In the genomic region with DNA sequence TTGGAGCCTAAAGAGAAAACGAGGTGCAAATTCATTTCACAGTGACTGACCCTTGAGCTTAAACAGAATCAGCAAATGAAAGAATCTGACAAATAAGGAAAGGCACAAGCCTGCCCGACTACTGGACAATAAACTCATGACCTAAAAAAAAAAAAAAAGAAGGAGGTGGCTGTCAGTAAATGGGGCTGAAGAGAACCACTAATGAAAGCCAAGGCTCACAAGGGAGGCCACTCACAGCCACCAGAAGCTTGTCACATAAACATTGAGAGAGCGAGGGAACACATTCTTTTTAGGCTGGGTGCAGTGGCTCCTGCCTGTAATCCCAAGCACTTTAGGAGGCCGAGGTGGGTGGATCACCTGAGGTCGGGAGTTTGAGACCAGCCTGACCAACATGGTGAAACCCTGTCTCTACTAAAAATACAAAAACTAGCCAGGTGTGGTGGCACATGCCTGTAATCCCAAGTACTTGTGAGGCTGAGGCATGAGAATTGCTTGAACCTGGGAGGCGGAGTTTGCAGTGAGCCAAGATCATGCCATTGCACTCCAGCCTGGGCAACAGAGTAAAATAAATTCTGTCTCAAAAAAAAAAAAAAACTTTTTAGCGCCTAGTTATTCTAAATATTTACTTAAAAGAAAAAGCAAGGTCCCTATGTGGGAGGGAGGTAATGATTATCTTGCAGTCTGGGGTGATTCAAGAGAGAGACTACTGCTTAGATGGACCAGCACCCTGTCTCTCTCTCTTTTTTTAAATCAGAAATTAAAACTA, we compare ENCODE assay signal across 15 cellular contexts. TPM values are rescaled to one million over a fixed set of nuclear protein-coding genes. Genes with fewer than 3 reads are reported as not detected.
A peak's percentile ranks its signal among the peaks of the same experiment; 100 is the strongest.
DNase-seq lines count a peak whose midpoint lies in the region; ATAC-seq, FAIRE-seq and TF ChIP-seq lines count a peak whose summit lies in the region.
"Not testable (repeated sequence)": the region's sequence is repeated elsewhere in the genome, so short reads cannot be mapped to it uniquely, and the experiment has no call there.
"Had no signal": no experiment of that assay in that cellular context is flagged by ENCODE, and none has a peak within 500 bp of the region (broad histone marks: within the 10 kb centered on the region; RNA-seq: fewer than 3 reads in every experiment).

No MANE protein-coding gene starts in this region.

- H3K27me3 ChIP-seq in body of pancreas; liver (ENCODE audit: control insufficient read depth in 4 of 4, insufficient read depth in 4 of 4, low read length in 3 of 4); pancreas; thyroid gland: not testable (repeated sequence)

- DNase-seq in body of pancreas (peak in 2 of 4 donors; percentile 34 to 40), left lobe of liver (ENCODE audit: low spot score) (peak; percentile 70), pancreas (peak in 1 of 6 donors; percentile 41), thyroid gland (peak; percentile 19 to 28)

- H3K27ac ChIP-seq in 22Rv1 (peak overlapping the region; percentile 57; the same call in 1 of the 2 replicates), body of pancreas (peak overlapping the region in 1 of 4 donors; percentile 34), liver (ENCODE audit: low read depth in 1 of 2, low read length in 2 of 2) (peak overlapping the region; percentile 71 to 77), pancreas (peak overlapping the region in 1 of 4 donors; percentile 51)
- not testable (repeated sequence) for H3K27ac ChIP-seq in thyroid gland

- H3K4me1 ChIP-seq in body of pancreas (peaks cover 12% of the 10 kb centered on the region), liver (ENCODE audit: control insufficient read depth in 4 of 4, insufficient read depth in 4 of 4, low read length in 3 of 4) (peaks cover 5 to 55% (median 39%) of the 10 kb centered on the region in 4 donors)
- H3K4me1 ChIP-seq in pancreas, thyroid gland: not testable (repeated sequence)

- not testable (repeated sequence) for H3K9me3 ChIP-seq in body of pancreas; liver (ENCODE audit: control insufficient read depth in 4 of 4, low read length in 3 of 4); pancreas; thyroid gland

- not testable (repeated sequence) for FAIRE-seq in pancreas (lab: Jason Lieb, UNC)

- not testable (repeated sequence) for H3K4me3 ChIP-seq in body of pancreas; pancreas; thyroid gland (replicated peaks in 1 of 3)
- H3K4me3 ChIP-seq in liver (ENCODE audit: low read depth in 1 of 3, low read length in 3 of 3), result peak overlapping the region in 1 of 3 donors; percentile 58

- not testable (repeated sequence) for H3K36me3 ChIP-seq in body of pancreas (replicated peaks in 1 of 2; ENCODE audit: insufficient read depth in 1 of 2, low read depth in 2 of 2); liver (ENCODE audit: control insufficient read depth in 4 of 4, insufficient read depth in 3 of 4, low read depth in 1 of 4, low read length in 3 of 4); pancreas; thyroid gland

- intact Hi-C loops in body of pancreas (cut with DNase I); pancreas (cut with DNase I); thyroid gland (cut with DNase I): not testable (repeated sequence)

- peak in 1 of 2 donors; percentile 4 for TF ChIP-seq RAD21 in liver (IDR thresholded peaks at IDR 0.05)

- WGBS in body of pancreas, 2 donors, result 39 to 66% methylated on average over 7 of the region's 7 CpGs
- WGBS in liver, result 26% methylated on average over 7 of the region's 7 CpGs
- WGBS in pancreas, 2 donors, result 48 to 53% methylated on average over 7 of the region's 7 CpGs
- 50 to 52% methylated on average over 7 of the region's 7 CpGs for WGBS in thyroid gland, 2 donors

- H3K9ac ChIP-seq in liver (ENCODE audit: low read depth in 1 of 2, low read length in 2 of 2), result peak overlapping the region; percentile 35 to 76

- ATAC-seq in body of pancreas (peak; percentile 83), left lobe of liver (peak; percentile 49), pancreas (peak; percentile 78 to 90 (median 82))

- not testable (repeated sequence) for TF ChIP-seq CTCF in 22Rv1 (IDR thresholded peaks at IDR 0.05); body of pancreas (IDR thresholded peaks at IDR 0.05); liver (IDR thresholded peaks at IDR 0.05; ENCODE audit: low read depth, low read length, missing input control); pancreas (IDR thresholded peaks at IDR 0.05); thyroid gland (IDR thresholded peaks at IDR 0.05)

- TF ChIP-seq POLR2A in body of pancreas (IDR thresholded peaks at IDR 0.05); thyroid gland (IDR thresholded peaks at IDR 0.05): not testable (repeated sequence)

TF ChIP-seq in liver, 16 proteins besides CTCF, POLR2A, EP300 and RAD21:
- TF ChIP-seq, protein P1, sequence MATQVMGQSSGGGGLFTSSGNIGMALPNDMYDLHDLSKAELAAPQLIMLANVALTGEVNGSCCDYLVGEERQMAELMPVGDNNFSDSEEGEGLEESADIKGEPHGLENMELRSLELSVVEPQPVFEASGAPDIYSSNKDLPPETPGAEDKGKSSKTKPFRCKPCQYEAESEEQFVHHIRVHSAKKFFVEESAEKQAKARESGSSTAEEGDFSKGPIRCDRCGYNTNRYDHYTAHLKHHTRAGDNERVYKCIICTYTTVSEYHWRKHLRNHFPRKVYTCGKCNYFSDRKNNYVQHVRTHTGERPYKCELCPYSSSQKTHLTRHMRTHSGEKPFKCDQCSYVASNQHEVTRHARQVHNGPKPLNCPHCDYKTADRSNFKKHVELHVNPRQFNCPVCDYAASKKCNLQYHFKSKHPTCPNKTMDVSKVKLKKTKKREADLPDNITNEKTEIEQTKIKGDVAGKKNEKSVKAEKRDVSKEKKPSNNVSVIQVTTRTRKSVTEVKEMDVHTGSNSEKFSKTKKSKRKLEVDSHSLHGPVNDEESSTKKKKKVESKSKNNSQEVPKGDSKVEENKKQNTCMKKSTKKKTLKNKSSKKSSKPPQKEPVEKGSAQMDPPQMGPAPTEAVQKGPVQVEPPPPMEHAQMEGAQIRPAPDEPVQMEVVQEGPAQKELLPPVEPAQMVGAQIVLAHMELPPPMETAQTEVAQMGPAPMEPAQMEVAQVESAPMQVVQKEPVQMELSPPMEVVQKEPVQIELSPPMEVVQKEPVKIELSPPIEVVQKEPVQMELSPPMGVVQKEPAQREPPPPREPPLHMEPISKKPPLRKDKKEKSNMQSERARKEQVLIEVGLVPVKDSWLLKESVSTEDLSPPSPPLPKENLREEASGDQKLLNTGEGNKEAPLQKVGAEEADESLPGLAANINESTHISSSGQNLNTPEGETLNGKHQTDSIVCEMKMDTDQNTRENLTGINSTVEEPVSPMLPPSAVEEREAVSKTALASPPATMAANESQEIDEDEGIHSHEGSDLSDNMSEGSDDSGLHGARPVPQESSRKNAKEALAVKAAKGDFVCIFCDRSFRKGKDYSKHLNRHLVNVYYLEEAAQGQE (IDR thresholded peaks at IDR 0.05), result peak; percentile 63
- TF ChIP-seq RXRA (IDR thresholded peaks at IDR 0.05) (peak in 1 of 2 donors; percentile 61), JUND (IDR thresholded peaks at IDR 0.05) (peak in 1 of 2 donors; percentile 51), YY1 (IDR thresholded peaks at IDR 0.05) (peak; percentile 68), TAF1 (conservative IDR thresholded peaks at IDR 0.05) (peak; percentile 26), HNF4A (conservative IDR thresholded peaks at IDR 0.05) (peak; percentile 45 to 63), SP1 (IDR thresholded peaks at IDR 0.05) (peak; percentile 18)
- TF ChIP-seq, protein P2, sequence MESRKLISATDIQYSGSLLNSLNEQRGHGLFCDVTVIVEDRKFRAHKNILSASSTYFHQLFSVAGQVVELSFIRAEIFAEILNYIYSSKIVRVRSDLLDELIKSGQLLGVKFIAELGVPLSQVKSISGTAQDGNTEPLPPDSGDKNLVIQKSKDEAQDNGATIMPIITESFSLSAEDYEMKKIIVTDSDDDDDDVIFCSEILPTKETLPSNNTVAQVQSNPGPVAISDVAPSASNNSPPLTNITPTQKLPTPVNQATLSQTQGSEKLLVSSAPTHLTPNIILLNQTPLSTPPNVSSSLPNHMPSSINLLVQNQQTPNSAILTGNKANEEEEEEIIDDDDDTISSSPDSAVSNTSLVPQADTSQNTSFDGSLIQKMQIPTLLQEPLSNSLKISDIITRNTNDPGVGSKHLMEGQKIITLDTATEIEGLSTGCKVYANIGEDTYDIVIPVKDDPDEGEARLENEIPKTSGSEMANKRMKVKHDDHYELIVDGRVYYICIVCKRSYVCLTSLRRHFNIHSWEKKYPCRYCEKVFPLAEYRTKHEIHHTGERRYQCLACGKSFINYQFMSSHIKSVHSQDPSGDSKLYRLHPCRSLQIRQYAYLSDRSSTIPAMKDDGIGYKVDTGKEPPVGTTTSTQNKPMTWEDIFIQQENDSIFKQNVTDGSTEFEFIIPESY (IDR thresholded peaks at IDR 0.05), result peak; percentile 68
TF ChIP-seq in liver: peak in this region for 8; not testable (repeated sequence) for 8.

RNA-seq across cellular contexts. Expression of a gene that starts 4.0 kb away (rescaled TPM):
- total RNA-seq in body of pancreas (not detected), left lobe of liver (33.5 TPM), liver (10 to 100 TPM; 28.4 to 35.3 TPM), pancreas (not detected), thyroid gland (not detected)
- polyA plus RNA-seq in liver (10 to 100 TPM in 1 of 2 donors, 1 to 10 TPM in 1; 3.3 to 13.3 TPM), pancreas (not detected)
- total RNA-seq: A673; CD4-positive, alpha-beta memory T cell; CD4-positive, CD25-positive, alpha-beta regulatory T cell; CD8-positive, alpha-beta memory T cell; Daoy; G401; GM12878 had no signal
- polyA plus RNA-seq: AG04450; CD14-positive monocyte; CD4-positive, alpha-beta memory T cell; CD4-positive, CD25-positive, alpha-beta regulatory T cell; CD8-positive, alpha-beta memory T cell; GM12878 had no signal

Comparison
In these comparisons a context has a peak if more than half of its experiments do, and no peak if none do; other contexts are left out.
1. RNA of a gene that starts 4.0 kb away (total RNA-seq): 28.4 to 35.3 TPM in liver and 33.5 TPM in left lobe of liver (single experiment); not detected in body of pancreas, not detected in pancreas and not detected in thyroid gland; every median in the first group is over 10 times any median in the second.
2. Peak in every context shown above with its lines, with median percentiles within 50 percentile points of each other: ATAC-seq.